In genomic region chr7:50450691-50451051, GRCh38 we compare ENCODE assay signal across 1 cellular context.
TF ChIP-seq lines count a peak whose summit lies in the region.

No MANE protein-coding gene starts in this region.

TF ChIP-seq in GM23338, 12 proteins besides CTCF, POLR2A, EP300 and RAD21 (continued from another document):
- TF ChIP-seq ZNF331 (CRISPR knock-in tag; IDR thresholded peaks at IDR 0.05; ENCODE audit: low read depth) = no peak
- TF ChIP-seq ETS1 (IDR thresholded peaks at IDR 0.05) = no peak
- TF ChIP-seq EZH2phosphoT487 (IDR thresholded peaks at IDR 0.05; ENCODE audit: unreplicated experiment) = no peak
- no peak for TF ChIP-seq EZH2 (IDR thresholded peaks at IDR 0.05; ENCODE audit: low read depth, unreplicated experiment)
- no peak for TF ChIP-seq STAT1 (IDR thresholded peaks at IDR 0.05; ENCODE audit: unreplicated experiment)
- TF ChIP-seq ZNF114 (CRISPR knock-in tag; IDR thresholded peaks at IDR 0.05) = no peak
- TF ChIP-seq NANOG (IDR thresholded peaks at IDR 0.05; ENCODE audit: borderline replicate concordance) = no peak
- no peak for TF ChIP-seq POLR2AphosphoS5 (IDR thresholded peaks at IDR 0.05; ENCODE audit: low read depth)
- TF ChIP-seq REST (IDR thresholded peaks at IDR 0.05; ENCODE audit: unreplicated experiment) = no peak
- TF ChIP-seq CREB1 (CRISPR knock-in tag; IDR thresholded peaks at IDR 0.05; ENCODE audit: low read depth) = no peak
